15 cellular contexts compared by ENCODE assay signal in the genomic region with DNA sequence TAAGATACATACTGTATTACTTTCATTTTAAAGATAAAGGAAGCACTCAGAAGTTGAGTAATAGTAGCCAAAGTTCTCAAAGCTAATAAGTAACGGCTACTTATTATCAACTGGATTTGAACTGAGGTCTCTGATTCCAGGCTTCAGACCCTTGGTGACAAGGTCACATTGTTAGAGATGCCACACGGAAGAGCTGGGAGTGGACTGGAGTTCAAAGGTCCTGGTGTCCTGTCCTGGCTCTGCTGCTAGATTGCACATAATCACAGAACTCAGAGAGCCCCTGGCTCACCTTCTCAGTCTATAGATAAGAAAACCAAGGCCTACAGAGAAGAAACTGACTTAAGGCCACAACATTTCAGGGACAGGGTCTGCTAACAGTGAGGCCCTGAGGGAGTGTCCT.
A peak's percentile ranks its signal among the peaks of the same experiment; 100 is the strongest.
DNase-seq lines count a peak whose midpoint lies in the region; ATAC-seq and TF ChIP-seq lines count a peak whose summit lies in the region.
"Had no signal": no experiment of that assay in that cellular context is flagged by ENCODE, and none has a peak within 500 bp of the region (broad histone marks: within the 10 kb centered on the region; RNA-seq: fewer than 3 reads in every experiment).

No MANE protein-coding gene starts in this region.

- TF ChIP-seq CTCF in IMR-90 (conservative IDR thresholded peaks at IDR 0.05; ENCODE audit: low read depth, low read length), result no peak
- TF ChIP-seq CTCF in ascending aorta (IDR thresholded peaks at IDR 0.05), result no peak
- no peak for TF ChIP-seq CTCF in right lobe of liver (IDR thresholded peaks at IDR 0.05)
- TF ChIP-seq CTCF in glutamatergic neuron (IDR thresholded peaks at IDR 0.05; ENCODE audit: partially characterized antibody, unreplicated experiment), result no peak
- TF ChIP-seq CTCF in coronary artery (IDR thresholded peaks at IDR 0.05), result no peak

- no peaks in the 10 kb centered on the region for H3K9me3 Mint-ChIP-seq in glutamatergic neuron (ENCODE audit: unreplicated experiment)
- H3K9me3 Mint-ChIP-seq: CD4-positive, alpha-beta memory T cell had no signal

- no peak overlapping the region for H2AK9ac ChIP-seq in IMR-90 (replicated peaks; ENCODE audit: low read depth, low read length, poor library complexity)

- peak overlapping the region; percentile 28; the same call in 1 of the 2 replicates for H4K5ac ChIP-seq in IMR-90 (ENCODE audit: low read depth, low read length)

- H3K4me1 ChIP-seq in IMR-90 (ENCODE audit: control insufficient read depth, insufficient read depth, low read length) (peaks cover 20% of the 10 kb centered on the region), ascending aorta (peaks cover 6 to 9% of the 10 kb centered on the region in 2 donors), right lobe of liver (peaks cover 0 to 26% (median 9%) of the 10 kb centered on the region in 4 donors)
- H3K4me1 ChIP-seq: HAP-1 had no signal

- H3K4me3 Mint-ChIP-seq in glutamatergic neuron (ENCODE audit: unreplicated experiment), result no peak overlapping the region
- H3K4me3 Mint-ChIP-seq: CD4-positive, alpha-beta memory T cell had no signal

- CTCF ChIA-PET in IMR-90 (lab: Yijun Ruan, JAX), result interaction anchor here (1.8 kb wide), 1 partner anchor 85 kb away, joined by 5 read pairs; no protein-coding TSS in a partner anchor

- H3K56ac ChIP-seq in IMR-90 (ENCODE audit: extremely low read depth, insufficient read depth, low read length), result no peak overlapping the region

- no peak for DNase-seq in IMR-90
- DNase-seq in ascending aorta (ENCODE audit: low spot score in 2 of 2), result peak in 1 of 2 donors; percentile 47
- peak; percentile 22 for DNase-seq in islet precursor cell
- no peak for DNase-seq in right lobe of liver
- no peak for DNase-seq in glutamatergic neuron
- DNase-seq in head of caudate nucleus, result no peak
- no peak for DNase-seq in coronary artery (ENCODE audit: low spot score)
- DNase-seq: BE2C; CD4-positive, alpha-beta memory T cell; DMS79 had no signal

- no peak for TF ChIP-seq POLR2A in IMR-90 (IDR thresholded peaks at IDR 0.05; ENCODE audit: low read depth, low read length)
- no peak for TF ChIP-seq POLR2A in right lobe of liver (IDR thresholded peaks at IDR 0.05)

- H3K79me1 ChIP-seq in IMR-90 (ENCODE audit: low read depth in 1 of 2, low read length in 2 of 2), result peaks cover 58 to 85% of the 10 kb centered on the region in 2 experiments

- H2BK20ac ChIP-seq in IMR-90 (ENCODE audit: low read depth, low read length), result no peak overlapping the region

- no peak overlapping the region for H3K4me2 ChIP-seq in IMR-90 (ENCODE audit: low read depth, low read length)

- ATAC-seq in IMR-90 (ENCODE audit: low read depth) (no peak), right lobe of liver (peak; percentile 76 to 84 (median 82)), HG03460 (IDR thresholded peaks at IDR 0.05; ENCODE audit: unreplicated experiment) (no peak)
- ATAC-seq: GM12878 had no signal

- dilution Hi-C loops in IMR-90 (cut with HindIII; ENCODE audit: low sequenced_read_pairs, unreplicated experiment), result no loop called here

- in situ Hi-C loops in IMR-90 (cut with MboI; ENCODE audit: low sequenced_read_pairs), result no loop called here

- H4K8ac ChIP-seq in IMR-90 (ENCODE audit: low read depth in 2 of 2, low read length in 2 of 2), result peak overlapping the region; percentile 6 to 70; a peak in 2 of 4 replicates

- no peak overlapping the region for H3K18ac ChIP-seq in IMR-90 (ENCODE audit: low read depth, low read length)

- H3K4me1 Mint-ChIP-seq in glutamatergic neuron (ENCODE audit: low read depth, unreplicated experiment), result peaks cover 4% of the 10 kb centered on the region
- H3K4me1 Mint-ChIP-seq: CD4-positive, alpha-beta memory T cell had no signal

- WGBS in IMR-90 (ENCODE audit: extremely low coverage in 2 of 2, insufficient read length in 1 of 2), 2 experiments, result 100% methylated on average over 1 of the region's 2 CpGs; no CpG with 5 or more reads in 1 of the 2 experiments
- 33% methylated on average over 2 of the region's 2 CpGs for WGBS in right lobe of liver (ENCODE audit: insufficient coverage, low coverage, low lambda C conversion rate, missing lambda C conversion rate)

- H3K36me3 ChIP-seq in IMR-90 (ENCODE audit: control insufficient read depth, insufficient read depth, low read length) (peaks cover 61% of the 10 kb centered on the region), ascending aorta (peaks cover 0 to 6% of the 10 kb centered on the region in 2 donors), right lobe of liver (no peaks in the 10 kb centered on the region)
- H3K36me3 ChIP-seq: BE2C, HAP-1 had no signal

- peak overlapping the region; percentile 2 for H2BK5ac ChIP-seq in IMR-90 (ENCODE audit: low read depth, low read length, poor library complexity, severe bottlenecking)

- H3K27me3 Mint-ChIP-seq in glutamatergic neuron (ENCODE audit: unreplicated experiment), result no peaks in the 10 kb centered on the region

- no peak overlapping the region for H3K9ac ChIP-seq in IMR-90 (ENCODE audit: low read depth, low read length)

- no peak overlapping the region for H3K4me3 ChIP-seq in IMR-90 (ENCODE audit: insufficient read depth, low read depth, low read length)
- no peak overlapping the region for H3K4me3 ChIP-seq in ascending aorta
- no peak overlapping the region for H3K4me3 ChIP-seq in right lobe of liver
- H3K4me3 ChIP-seq in coronary artery, result no peak overlapping the region
- H3K4me3 ChIP-seq: A549, GM12878, HAP-1 had no signal

- H3K27me3 ChIP-seq in IMR-90 (ENCODE audit: control insufficient read depth, insufficient read depth, low read length) (no peaks in the 10 kb centered on the region), ascending aorta (no peaks in the 10 kb centered on the region), right lobe of liver (no peaks in the 10 kb centered on the region)
- H3K27me3 ChIP-seq: BE2C had no signal

- H4K20me1 ChIP-seq in IMR-90 (ENCODE audit: insufficient read depth, low read length), result no peaks in the 10 kb centered on the region

- no peaks in the 10 kb centered on the region for H3K36me3 Mint-ChIP-seq in glutamatergic neuron (ENCODE audit: unreplicated experiment)
- H3K36me3 Mint-ChIP-seq: CD4-positive, alpha-beta memory T cell had no signal

- no peak overlapping the region for H3K23ac ChIP-seq in IMR-90 (ENCODE audit: low read depth, low read length)

- H2AK5ac ChIP-seq in IMR-90 (ENCODE audit: low read depth, low read length), result peak overlapping the region; percentile 80; the same call in 1 of the 2 replicates

- H2AFZ ChIP-seq in IMR-90 (replicated peaks; ENCODE audit: low read length, poor library complexity), result no peak overlapping the region

- H3K27ac ChIP-seq in IMR-90 (ENCODE audit: insufficient read depth, low read length) (no peak overlapping the region), ascending aorta (peak overlapping the region; percentile 36 to 38), right lobe of liver (peak overlapping the region in 2 of 3 donors; percentile 4 to 40), coronary artery (no peak overlapping the region)
- H3K27ac ChIP-seq: C4-2B had no signal

- peak overlapping the region; percentile 41; the same call in 1 of the 2 replicates for H3K4ac ChIP-seq in IMR-90 (ENCODE audit: low read depth, low read length)

- H4K91ac ChIP-seq in IMR-90 (ENCODE audit: insufficient read depth, low read depth, low read length), result peak overlapping the region; percentile 58

- POLR2A ChIA-PET in IMR-90 (lab: Charles Lee; ENCODE audit: unreplicated experiment), result no interaction called here

- H3K9me3 ChIP-seq in IMR-90 (ENCODE audit: control insufficient read depth, insufficient read depth, low read length) (no peaks in the 10 kb centered on the region), ascending aorta (no peaks in the 10 kb centered on the region), right lobe of liver (no peaks in the 10 kb centered on the region)
- H3K9me3 ChIP-seq: A549, BE2C, HAP-1 had no signal

- intact Hi-C loops in IMR-90 (cut with micrococcal nuclease), result no loop called here
- intact Hi-C loops in ascending aorta (cut with DNase I), result no loop called here
- intact Hi-C loops in right lobe of liver (cut with DNase I), result no loop called here
- intact Hi-C loops in head of caudate nucleus (cut with DNase I), result no loop called here

- H3K14ac ChIP-seq in IMR-90 (replicated peaks; ENCODE audit: low read depth, low read length), result peak overlapping the region; percentile 70

- H3K27ac Mint-ChIP-seq in glutamatergic neuron (ENCODE audit: unreplicated experiment), result no peak overlapping the region
- H3K27ac Mint-ChIP-seq: CD4-positive, alpha-beta memory T cell had no signal

- peak overlapping the region; percentile 47; the same call in 1 of the 2 replicates for H2BK120ac ChIP-seq in IMR-90 (ENCODE audit: low read depth, low read length)

- no peak for TF ChIP-seq RAD21 in IMR-90 (IDR thresholded peaks at IDR 0.05; ENCODE audit: low read length)

- peaks cover 27% of the 10 kb centered on the region for H3K9me1 ChIP-seq in IMR-90 (ENCODE audit: insufficient read depth, low read length)

- H2BK15ac ChIP-seq in IMR-90 (ENCODE audit: low read depth, low read length), result no peak overlapping the region; the same call in 2 of the 3 replicates

- BruUV-seq in IMR-90 (replicated peaks; lab: Mats Ljungman, UMichigan), result no TSS peak

TF ChIP-seq in IMR-90, 13 proteins besides CTCF, POLR2A, EP300 and RAD21 (continues in another document):
- TF ChIP-seq NFE2L2 (IDR thresholded peaks at IDR 0.05; ENCODE audit: low read depth, low read length) (no peak), MXI1 (IDR thresholded peaks at IDR 0.05; ENCODE audit: borderline replicate concordance, low read depth, low read length) (no peak), FOS (IDR thresholded peaks at IDR 0.05; ENCODE audit: low read depth, low read length) (no peak), RCOR1 (IDR thresholded peaks at IDR 0.05; ENCODE audit: insufficient replicate concordance, low read length) (no peak), SMC3 (IDR thresholded peaks at IDR 0.05; ENCODE audit: low read depth, low read length) (no peak), BHLHE40 (IDR thresholded peaks at IDR 0.05; ENCODE audit: low read depth, low read length) (no peak)
- TF ChIP-seq, protein P1, sequence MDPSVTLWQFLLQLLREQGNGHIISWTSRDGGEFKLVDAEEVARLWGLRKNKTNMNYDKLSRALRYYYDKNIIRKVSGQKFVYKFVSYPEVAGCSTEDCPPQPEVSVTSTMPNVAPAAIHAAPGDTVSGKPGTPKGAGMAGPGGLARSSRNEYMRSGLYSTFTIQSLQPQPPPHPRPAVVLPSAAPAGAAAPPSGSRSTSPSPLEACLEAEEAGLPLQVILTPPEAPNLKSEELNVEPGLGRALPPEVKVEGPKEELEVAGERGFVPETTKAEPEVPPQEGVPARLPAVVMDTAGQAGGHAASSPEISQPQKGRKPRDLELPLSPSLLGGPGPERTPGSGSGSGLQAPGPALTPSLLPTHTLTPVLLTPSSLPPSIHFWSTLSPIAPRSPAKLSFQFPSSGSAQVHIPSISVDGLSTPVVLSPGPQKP (IDR thresholded peaks at IDR 0.05; ENCODE audit: borderline replicate concordance, low read depth, low read length), result no peak

Comparison
In these comparisons a context has a peak if more than half of its experiments do, and no peak if none do; other contexts are left out.
1. ATAC-seq: peak in right lobe of liver (4 of 4); none in IMR-90 (single experiment) and HG03460 (single experiment).
2. H3K27ac ChIP-seq: peak in ascending aorta (2 of 2) and right lobe of liver (2 of 3); none in IMR-90 (single experiment) and coronary artery (0 of 2).